10 cellular contexts compared by ENCODE assay signal in the genomic region with DNA sequence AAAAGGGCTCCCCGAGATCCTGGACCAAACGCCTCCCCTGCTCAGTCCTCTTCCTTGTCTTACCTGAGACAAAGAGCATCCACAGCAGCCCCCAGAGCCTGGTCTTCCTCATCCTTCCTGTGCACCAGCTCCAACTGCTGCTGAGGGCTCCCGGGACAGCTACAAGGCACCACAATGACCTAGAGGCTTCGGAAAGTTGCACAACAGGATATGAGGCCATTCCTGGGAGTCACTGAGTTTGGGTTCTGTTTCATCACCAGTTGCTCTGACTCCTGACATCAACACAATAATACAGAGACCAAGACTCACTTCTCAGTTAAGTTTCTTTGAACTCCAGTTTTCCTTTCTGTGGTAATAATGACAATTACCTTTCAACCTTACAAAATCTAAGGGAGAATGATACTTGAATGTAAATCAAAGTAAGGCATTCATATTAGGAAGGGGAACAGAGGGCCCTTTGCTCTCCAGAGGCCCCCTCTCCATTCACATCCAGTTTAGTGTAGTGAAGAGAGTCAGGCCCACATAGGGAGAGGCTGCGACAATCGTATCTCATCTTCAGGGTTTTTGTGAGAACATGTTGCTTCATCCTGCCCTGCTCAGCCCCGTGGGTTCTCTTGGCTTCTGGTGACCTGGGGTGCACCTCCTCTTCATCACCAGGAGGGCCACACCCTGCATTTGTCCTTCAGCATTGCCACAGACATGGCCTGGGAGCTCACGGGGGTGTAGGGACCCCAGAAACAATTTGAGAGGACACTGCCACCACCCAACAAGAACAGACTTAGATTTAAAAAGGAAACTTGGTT. TPM values are rescaled to one million over a fixed set of nuclear protein-coding genes. Genes with fewer than 3 reads are reported as not detected.
DNase-seq lines count a peak whose midpoint lies in the region; ATAC-seq, FAIRE-seq and TF ChIP-seq lines count a peak whose summit lies in the region.
"Had no signal": no experiment of that assay in that cellular context is flagged by ENCODE, and none has a peak within 500 bp of the region (broad histone marks: within the 10 kb centered on the region; RNA-seq: fewer than 3 reads in every experiment).

Gene TREM1 (minus strand): TSS at position 139 of the 803 bp plus-strand sequence. CDS start 27 bp downstream, at position 112.

- no peaks in the 10 kb centered on the region for H3K9me3 ChIP-seq in ovary

- no peak for TF ChIP-seq CTCF in ovary (IDR thresholded peaks at IDR 0.05)

- 75 to 82% (median 75%) methylated on average over 8 of the region's 8 CpGs for WGBS in ovary, 3 donors

- no peaks in the 10 kb centered on the region for H3K36me3 ChIP-seq in ovary

- no peaks in the 10 kb centered on the region for H3K4me1 ChIP-seq in ovary (ENCODE audit: insufficient read depth)

- FAIRE-seq in frontal cortex (lab: Jason Lieb, UNC) = no peak
- FAIRE-seq: GM12892, kidney had no signal

- no peak for TF ChIP-seq EP300 in ovary (IDR thresholded peaks at IDR 0.05)

- peak; percentile 27 for DNase-seq in GM04503 (ENCODE audit: low read depth)
- DNase-seq in NOMO-1 treated with DMSO at 0.1 percent for 48 hours (lab: John Stamatoyannopoulos, UW; ENCODE audit: unreplicated experiment) = peak; percentile 91
- DNase-seq in fibroblast of the conjunctiva (ENCODE audit: low read depth) = peak; percentile 26
- DNase-seq in posterior vena cava (ENCODE audit: low spot score) = peak; percentile 84
- no peak for DNase-seq in frontal cortex (ENCODE audit: low spot score in 2 of 2)
- no peak for DNase-seq in ovary
- DNase-seq in activated T-cell treated with anti-CD3 and anti-CD28 coated beads, Interleukin-2, amount 50 U/mL, for 48 hours = no peak
- DNase-seq: kidney had no signal

- H3K27me3 ChIP-seq in ovary = no peaks in the 10 kb centered on the region

- H3K4me3 ChIP-seq in ovary = no peak within 1 kb of the TSS

- H3K27ac ChIP-seq in ovary = no peak within 1 kb of the TSS

- no peak for ATAC-seq in GM19467 (IDR thresholded peaks at IDR 0.05; ENCODE audit: unreplicated experiment)

- intact Hi-C loops in posterior vena cava (cut with DNase I) = no loop called here
- intact Hi-C loops in ovary (cut with DNase I) = no loop called here

- TF ChIP-seq POLR2A in ovary (IDR thresholded peaks at IDR 0.05) = no peak

RNA-seq across cellular contexts. Expression of gene TREM1, which starts in this region (rescaled TPM):
- total RNA-seq in posterior vena cava = 1 to 10 TPM; 3.8 to 4.0 TPM
- total RNA-seq in frontal cortex = not detected
- total RNA-seq in ovary = 1 to 10 TPM in 3 of 7 donors, under 1 TPM in 4; 0.34 to 2.9 (median 0.87) TPM
- 1 to 10 TPM in 1 of 2 donors, under 1 TPM in 1; 0.36 to 2.4 TPM for polyA plus RNA-seq in ovary

Comparison
In these comparisons a context has a peak if more than half of its experiments do, and no peak if none do; other contexts are left out.
1. DNase-seq: peak in GM04503 (single experiment), NOMO-1 treated with DMSO at 0.1 percent for 48 hours (single experiment), fibroblast of the conjunctiva (single experiment) and posterior vena cava (single experiment); none in frontal cortex (0 of 2), ovary (0 of 5) and activated T-cell treated with anti-CD3 and anti-CD28 coated beads, Interleukin-2, amount 50 U/mL, for 48 hours (0 of 2).